In genomic region chr9:129558551-129559505, GRCh38 we compare ENCODE assay signal across 1 cellular context.
TF ChIP-seq lines count a peak whose summit lies in the region.

No MANE protein-coding gene starts in this region.

TF ChIP-seq in A549, 52 proteins besides CTCF, POLR2A, EP300 and RAD21 (continued from another document):
- TF ChIP-seq REST (IDR thresholded peaks at IDR 0.05): no peak
- TF ChIP-seq JUNB (IDR thresholded peaks at IDR 0.05): no peak
- TF ChIP-seq ZC3H11A (IDR thresholded peaks at IDR 0.05): no peak
- TF ChIP-seq ATOH8 (CRISPR knock-in tag; IDR thresholded peaks at IDR 0.05; ENCODE audit: low read depth): no peak
- TF ChIP-seq HOXB5 (CRISPR knock-in tag; IDR thresholded peaks at IDR 0.05): no peak
- TF ChIP-seq KDM5A (IDR thresholded peaks at IDR 0.05): no peak
- no peak for TF ChIP-seq ELK1 (IDR thresholded peaks at IDR 0.05; ENCODE audit: low read depth, low read length)
